In genomic region chr5:152514827-152515397, GRCh38 we compare ENCODE assay signal across 10 cellular contexts.
DNase-seq lines count a peak whose midpoint lies in the region; ATAC-seq, FAIRE-seq and TF ChIP-seq lines count a peak whose summit lies in the region.
"Had no signal": no experiment of that assay in that cellular context is flagged by ENCODE, and none has a peak within 500 bp of the region (broad histone marks: within the 10 kb centered on the region; RNA-seq: fewer than 3 reads in every experiment).

No MANE protein-coding gene starts in this region.

- no peak overlapping the region for H3K27ac ChIP-seq in heart right ventricle

- ATAC-seq in heart right ventricle (peak in 1 of 8 donors; percentile 31), Right ventricle myocardium superior (ENCODE audit: poor library complexity) (no peak), mucosa of descending colon (no peak)

- H3K9me3 Mint-ChIP-seq in osteocyte (ENCODE audit: unreplicated experiment), result no peaks in the 10 kb centered on the region
- H3K9me3 Mint-ChIP-seq: activated naive CD8-positive, alpha-beta T cell treated with anti-CD3 and anti-CD28 coated beads, Interleukin-2, amount 10 ng/mL, durations not matched to agents 7 days and 5 days had no signal

- H3K9me3 ChIP-seq in heart right ventricle (no peaks in the 10 kb centered on the region), MG63 (no peaks in the 10 kb centered on the region), mucosa of descending colon (no peaks in the 10 kb centered on the region)

- no peak overlapping the region for H3K27ac Mint-ChIP-seq in osteocyte (ENCODE audit: unreplicated experiment)
- H3K27ac Mint-ChIP-seq: activated naive CD8-positive, alpha-beta T cell treated with anti-CD3 and anti-CD28 coated beads, Interleukin-2, amount 10 ng/mL, durations not matched to agents 7 days and 5 days had no signal

- FAIRE-seq in bronchial epithelial cell (lab: Jason Lieb, UNC), result no peak
- FAIRE-seq: GM18507 had no signal

- DNase-seq in heart right ventricle (no peak), Right ventricle myocardium superior (no peak), NCI-H2029 treated with DMSO at 0.1 percent for 48 hours (lab: John Stamatoyannopoulos, UW) (peak; percentile 34), bronchial epithelial cell (ENCODE audit: low read depth) (peak; percentile 39), osteocyte (ENCODE audit: extremely low spot score, unreplicated experiment) (no peak), MG63 (no peak), mucosa of descending colon (no peak)
- no peak for DNase-seq in activated effector memory CD4-positive, alpha-beta T cell treated with Interleukin-2 at 50 U/mL for 16 hours
- DNase-seq: activated naive CD8-positive, alpha-beta T cell treated with anti-CD3 and anti-CD28 coated beads, Interleukin-2, amount 10 ng/mL, durations not matched to agents 7 days and 5 days had no signal

- H3K4me1 ChIP-seq in heart right ventricle, result peaks cover 0 to 15% (median 0%) of the 10 kb centered on the region in 9 donors
- H3K4me1 ChIP-seq in mucosa of descending colon (ENCODE audit: low read depth), result no peaks in the 10 kb centered on the region

- H3K4me3 Mint-ChIP-seq in osteocyte (ENCODE audit: unreplicated experiment), result no peak overlapping the region
- H3K4me3 Mint-ChIP-seq: activated naive CD8-positive, alpha-beta T cell treated with anti-CD3 and anti-CD28 coated beads, Interleukin-2, amount 10 ng/mL, durations not matched to agents 7 days and 5 days had no signal

- H3K27me3 Mint-ChIP-seq in osteocyte (ENCODE audit: unreplicated experiment), result peaks cover 32% of the 10 kb centered on the region

- H3K27me3 ChIP-seq in heart right ventricle (peaks cover 0 to 3% (median 0%) of the 10 kb centered on the region in 7 donors), bronchial epithelial cell (ENCODE audit: control insufficient read depth, insufficient read depth, low read length) (no peaks in the 10 kb centered on the region), MG63 (peaks cover 9% of the 10 kb centered on the region)

- H3K36me3 Mint-ChIP-seq in osteocyte (ENCODE audit: unreplicated experiment), result no peaks in the 10 kb centered on the region
- H3K36me3 Mint-ChIP-seq: activated naive CD8-positive, alpha-beta T cell treated with anti-CD3 and anti-CD28 coated beads, Interleukin-2, amount 10 ng/mL, durations not matched to agents 7 days and 5 days had no signal

- H3K36me3 ChIP-seq in heart right ventricle (no peaks in the 10 kb centered on the region), bronchial epithelial cell (ENCODE audit: control insufficient read depth, insufficient read depth, low read length) (no peaks in the 10 kb centered on the region), MG63 (no peaks in the 10 kb centered on the region), mucosa of descending colon (ENCODE audit: low read depth) (no peaks in the 10 kb centered on the region)

- no peak overlapping the region for H3K4me3 ChIP-seq in heart right ventricle
- H3K4me3 ChIP-seq in bronchial epithelial cell (ENCODE audit: low read depth, low read length), result no peak overlapping the region
- H3K4me3 ChIP-seq in MG63, result no peak overlapping the region
- no peak overlapping the region for H3K4me3 ChIP-seq in mucosa of descending colon

- intact Hi-C loops in heart right ventricle (cut with DNase I) (loop anchor here in 6 of 10 donors (5.0 to 10.0 kb wide), 5 partner anchors 240 to 860 kb away; no protein-coding TSS in a partner anchor), Right ventricle myocardium superior (cut with DNase I) (no loop called here), mucosa of descending colon (cut with DNase I, micrococcal nuclease) (no loop called here)

- H3K4me1 Mint-ChIP-seq in osteocyte (ENCODE audit: unreplicated experiment), result no peaks in the 10 kb centered on the region

- 37 to 41% methylated on average over 2 of the region's 2 CpGs for WGBS in heart right ventricle, 2 donors

- peak in 7 of 9 donors; percentile 27 to 59 (median 42) for TF ChIP-seq CTCF in heart right ventricle (IDR thresholded peaks at IDR 0.05)
- TF ChIP-seq CTCF in bronchial epithelial cell (IDR thresholded peaks at IDR 0.05; ENCODE audit: insufficient read depth, low read length, severe bottlenecking), result peak; percentile 35
- TF ChIP-seq CTCF in osteocyte (IDR thresholded peaks at IDR 0.05), result peak; percentile 62
- TF ChIP-seq CTCF in mucosa of descending colon (IDR thresholded peaks at IDR 0.05), result no peak

Comparison
In these comparisons a context has a peak if more than half of its experiments do, and no peak if none do; other contexts are left out.
1. intact Hi-C loops: an anchor here in heart right ventricle (5.0 to 10.0 kb wide); none called in Right ventricle myocardium superior and mucosa of descending colon.
2. DNase-seq: peak in NCI-H2029 treated with DMSO at 0.1 percent for 48 hours (single experiment) and bronchial epithelial cell (single experiment); none in heart right ventricle (0 of 2), Right ventricle myocardium superior (single experiment), osteocyte (single experiment), MG63 (single experiment), mucosa of descending colon (0 of 3) and activated effector memory CD4-positive, alpha-beta T cell treated with Interleukin-2 at 50 U/mL for 16 hours (single experiment).